ENCODE assay signal across 1 cellular context in the genomic region with DNA sequence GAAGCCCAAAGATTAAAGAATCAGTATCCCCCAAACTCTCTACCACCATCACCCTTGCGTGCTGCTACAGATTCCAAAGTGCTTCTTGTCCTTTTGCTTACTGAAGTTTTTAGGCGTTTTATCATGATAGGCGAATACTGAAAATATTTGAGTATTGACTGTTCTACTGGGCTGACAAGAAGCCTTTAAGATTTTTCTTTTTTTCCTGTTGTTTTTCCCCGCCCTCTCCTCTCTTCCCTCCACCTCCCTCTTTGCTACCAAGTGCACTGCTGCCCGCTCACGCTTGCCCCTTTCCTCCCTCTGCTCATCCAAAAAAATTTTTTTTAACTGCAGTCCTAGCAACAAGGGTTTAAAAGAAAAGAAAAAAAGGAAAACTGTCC.
TF ChIP-seq lines count a peak whose summit lies in the region.

No MANE protein-coding gene starts in this region.

TF ChIP-seq in liver, 16 proteins besides CTCF, POLR2A, EP300 and RAD21 (continued from another document):
- TF ChIP-seq, protein P1, sequence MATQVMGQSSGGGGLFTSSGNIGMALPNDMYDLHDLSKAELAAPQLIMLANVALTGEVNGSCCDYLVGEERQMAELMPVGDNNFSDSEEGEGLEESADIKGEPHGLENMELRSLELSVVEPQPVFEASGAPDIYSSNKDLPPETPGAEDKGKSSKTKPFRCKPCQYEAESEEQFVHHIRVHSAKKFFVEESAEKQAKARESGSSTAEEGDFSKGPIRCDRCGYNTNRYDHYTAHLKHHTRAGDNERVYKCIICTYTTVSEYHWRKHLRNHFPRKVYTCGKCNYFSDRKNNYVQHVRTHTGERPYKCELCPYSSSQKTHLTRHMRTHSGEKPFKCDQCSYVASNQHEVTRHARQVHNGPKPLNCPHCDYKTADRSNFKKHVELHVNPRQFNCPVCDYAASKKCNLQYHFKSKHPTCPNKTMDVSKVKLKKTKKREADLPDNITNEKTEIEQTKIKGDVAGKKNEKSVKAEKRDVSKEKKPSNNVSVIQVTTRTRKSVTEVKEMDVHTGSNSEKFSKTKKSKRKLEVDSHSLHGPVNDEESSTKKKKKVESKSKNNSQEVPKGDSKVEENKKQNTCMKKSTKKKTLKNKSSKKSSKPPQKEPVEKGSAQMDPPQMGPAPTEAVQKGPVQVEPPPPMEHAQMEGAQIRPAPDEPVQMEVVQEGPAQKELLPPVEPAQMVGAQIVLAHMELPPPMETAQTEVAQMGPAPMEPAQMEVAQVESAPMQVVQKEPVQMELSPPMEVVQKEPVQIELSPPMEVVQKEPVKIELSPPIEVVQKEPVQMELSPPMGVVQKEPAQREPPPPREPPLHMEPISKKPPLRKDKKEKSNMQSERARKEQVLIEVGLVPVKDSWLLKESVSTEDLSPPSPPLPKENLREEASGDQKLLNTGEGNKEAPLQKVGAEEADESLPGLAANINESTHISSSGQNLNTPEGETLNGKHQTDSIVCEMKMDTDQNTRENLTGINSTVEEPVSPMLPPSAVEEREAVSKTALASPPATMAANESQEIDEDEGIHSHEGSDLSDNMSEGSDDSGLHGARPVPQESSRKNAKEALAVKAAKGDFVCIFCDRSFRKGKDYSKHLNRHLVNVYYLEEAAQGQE (IDR thresholded peaks at IDR 0.05) = no peak
